ENCODE assay signal across 9 cellular contexts in genomic region chr7:6015917-6016652, GRCh38. TPM values are rescaled to one million over a fixed set of nuclear protein-coding genes. Genes with fewer than 3 reads are reported as not detected.
A peak's percentile ranks its signal among the peaks of the same experiment; 100 is the strongest.
DNase-seq lines count a peak whose midpoint lies in the region; ATAC-seq, FAIRE-seq and TF ChIP-seq lines count a peak whose summit lies in the region.
"Had no signal": no experiment of that assay in that cellular context is flagged by ENCODE, and none has a peak within 500 bp of the region (broad histone marks: within the 10 kb centered on the region; RNA-seq: fewer than 3 reads in every experiment).

No MANE protein-coding gene starts in this region.

- no peak overlapping the region for H3K23ac ChIP-seq in mesendoderm (ENCODE audit: low read length)

- peaks cover 6% of the 10 kb centered on the region for H3K79me1 ChIP-seq in mesendoderm (ENCODE audit: low read length)

- H2BK120ac ChIP-seq in mesendoderm (ENCODE audit: low read depth, low read length): no peak overlapping the region

- no peak overlapping the region for H3K4ac ChIP-seq in mesendoderm (ENCODE audit: low read depth, low read length)

- H3K4me1 ChIP-seq in K562 (replicated peaks in 1 of 2; ENCODE audit: control insufficient read depth in 2 of 2, insufficient read depth in 2 of 2, low read length in 2 of 2) (peaks cover 2 to 17% of the 10 kb centered on the region in 2 experiments; a peak in 4 of 5 replicates), mesendoderm (ENCODE audit: control insufficient read depth, low read depth, low read length) (no peaks in the 10 kb centered on the region)

- H4K5ac ChIP-seq in mesendoderm (ENCODE audit: low read length): no peak overlapping the region

- H3K9ac ChIP-seq in K562 (ENCODE audit: insufficient read depth in 1 of 2, low read depth in 2 of 2, low read length in 2 of 2) (peak overlapping the region in 1 of 2 experiments; percentile 57; a peak in 2 of 4 replicates), mesendoderm (ENCODE audit: low read length) (no peak overlapping the region)

- H3K4me2 ChIP-seq in K562 (ENCODE audit: insufficient read depth, low read length) (0 out of 2 replicates have a peak overlapping the region, but pooled peaks have one; percentile 3), mesendoderm (ENCODE audit: low read length) (no peak overlapping the region)

- DNase-seq in EH (ENCODE audit: low read depth) (peak; percentile 85), NCI-H2029 treated with DMSO at 0.1 percent for 48 hours (lab: John Stamatoyannopoulos, UW) (peak; percentile 41), K562 (ENCODE audit: extremely low read depth in 1 of 4, low spot score in 3 of 4) (peak in 1 of 4 experiments; percentile 37), mesendoderm (peak; percentile 26), hippocampal formation (lab: John Stamatoyannopoulos, UW) (no peak), HuH-7 (ENCODE audit: low spot score) (no peak), GM10266 (ENCODE audit: extremely low spot score) (no peak)

- 0 out of 4 replicates have a peak, but pooled peaks of 1 of the 2 experiments have one; percentile 9 for TF ChIP-seq RAD21 in K562 (CRISPR knock-in tag; conservative IDR thresholded peaks at IDR 0.05 in 1 of 2, IDR thresholded peaks at IDR 0.05 in 1 of 2)

- no peaks in the 10 kb centered on the region for H4K20me1 ChIP-seq in K562 (replicated peaks; ENCODE audit: control insufficient read depth, insufficient read depth, low read length)

- TF ChIP-seq CTCF in K562 (IDR thresholded peaks at IDR 0.05 in 2 of 3, conservative IDR thresholded peaks at IDR 0.05 in 1 of 3; ENCODE audit: insufficient read depth in 2 of 3, low read depth in 1 of 3, low read length in 3 of 3) (no peak), GM10266 (IDR thresholded peaks at IDR 0.05; ENCODE audit: control insufficient read depth, insufficient read depth, low read depth, missing control alignments) (no peak)

- H3K36me3 ChIP-seq in K562 (ENCODE audit: control insufficient read depth, insufficient read depth, low read length) (peaks cover 89% of the 10 kb centered on the region), mesendoderm (ENCODE audit: control insufficient read depth, insufficient read depth, low read length) (peaks cover 12% of the 10 kb centered on the region)

- peak overlapping the region; percentile 78 for H3K27ac ChIP-seq in K562 (ENCODE audit: extremely low read depth, low read depth, low read length)
- H3K27ac ChIP-seq in mesendoderm (ENCODE audit: low read depth, low read length): no peak overlapping the region

- no peak overlapping the region for H2BK5ac ChIP-seq in mesendoderm (ENCODE audit: low read length)

- H4K8ac ChIP-seq in mesendoderm (ENCODE audit: low read depth, low read length): no peak overlapping the region

- TF ChIP-seq EP300 in K562 (IDR thresholded peaks at IDR 0.05; ENCODE audit: low read length): peak; percentile 82

- no peaks in the 10 kb centered on the region for H3K9me3 ChIP-seq in K562 (replicated peaks; ENCODE audit: control insufficient read depth, insufficient read depth, low read depth, low read length)

- no peak overlapping the region for H2BK15ac ChIP-seq in mesendoderm (replicated peaks; ENCODE audit: low read depth)

- WGBS in K562 (ENCODE audit: insufficient coverage, low coverage, missing lambda C conversion rate): 73% methylated on average over 8 of the region's 8 CpGs
- WGBS in mesendoderm (ENCODE audit: extremely low coverage, insufficient coverage, low lambda C conversion rate): no CpG with 5 or more reads among the region's 8 CpGs

- H3K18ac ChIP-seq in mesendoderm (ENCODE audit: low read length): no peak overlapping the region

- intact Hi-C loops in K562 (cut with micrococcal nuclease): no loop called here

- BruUV-seq in K562 (replicated peaks; lab: Mats Ljungman, UMichigan): no TSS peak

- POLR2A ChIA-PET in K562 (lab: Yijun Ruan, JAX): interaction anchor here (0.8 to 2.0 kb wide), 6 partner anchors 8 to 318 kb away, joined by 3 to 16 read pairs (median 4); partner anchors contain the start of gene ANKRD61

- no peak for FAIRE-seq in K562 (lab: Jason Lieb, UNC)
- FAIRE-seq: islet of Langerhans had no signal

- ATAC-seq in K562 (peak; percentile 80), GM21423 (IDR thresholded peaks at IDR 0.05; ENCODE audit: unreplicated experiment) (no peak)

- no peaks in the 10 kb centered on the region for H3K9me1 ChIP-seq in K562 (ENCODE audit: control insufficient read depth, insufficient read depth, low read length)

- no peak for TF ChIP-seq POLR2A in K562 (conservative IDR thresholded peaks at IDR 0.05)

- no peak overlapping the region for H3K56ac ChIP-seq in mesendoderm (ENCODE audit: low read length)

- CTCF ChIA-PET in K562 (lab: Yijun Ruan, JAX; ENCODE audit: low intra/inter-chr PET ratio): no interaction called here

- H2AFZ ChIP-seq in K562 (ENCODE audit: low read depth, low read length): no peak overlapping the region

- in situ Hi-C loops in K562 (cut with MboI): no loop called here

- H2AK5ac ChIP-seq in mesendoderm (ENCODE audit: low read length): no peak overlapping the region

- H3K27me3 ChIP-seq in K562 (ENCODE audit: control insufficient read depth in 2 of 2, insufficient read depth in 2 of 2, low read length in 2 of 2) (no peaks in the 10 kb centered on the region), mesendoderm (ENCODE audit: insufficient read depth, low read length, poor library complexity) (no peaks in the 10 kb centered on the region)

- H3K4me3 ChIP-seq in K562 (no peak overlapping the region), mesendoderm (ENCODE audit: low read length) (no peak overlapping the region)

- H3K79me2 ChIP-seq in K562 (ENCODE audit: control insufficient read depth, insufficient read depth, low read length): peaks cover 29% of the 10 kb centered on the region
- H3K79me2 ChIP-seq in mesendoderm (ENCODE audit: control insufficient read depth, insufficient read depth, low read length): peaks cover 20% of the 10 kb centered on the region

RNA-seq across cellular contexts. Expression of gene AIMP2, which starts 7.0 kb away (rescaled TPM):
- total RNA-seq in K562 (2011; cell fraction: chromatin; rRNA removed; ENCODE audit: low replicate concordance): 17.5 and 24.0 TPM in 2 replicates
- total RNA-seq in K562 (2011; cell fraction: nucleolus; rRNA removed): 26.6 and 32.2 TPM in 2 replicates
- total RNA-seq in K562 (2011; cell fraction: nucleoplasm; rRNA removed): 28.0 and 29.7 TPM in 2 replicates
- 83.5 and 84.9 TPM in 2 replicates for total RNA-seq in K562 (2014; rRNA removed)
- total RNA-seq in K562 (2014; rRNA removed; fragmentation: Illumina TruSeq; extraction: Trizol): 47.2 and 51.8 TPM in 2 replicates
- total RNA-seq in K562 (2015; rRNA removed; fragmentation: Illumina TruSeq; extraction: Trizol): 66.4 and 67.0 TPM in 2 replicates
- 62.5 and 65.8 TPM in 2 replicates for total RNA-seq in K562 (2021)
- polyA plus RNA-seq in K562 (2011; rRNA removed): 57.8 and 69.3 TPM in 2 replicates
- 79.2 and 95.7 TPM in 2 replicates for polyA plus RNA-seq in K562 (2011; cell fraction: cytosol; rRNA removed)
- polyA plus RNA-seq in K562 (2011; cell fraction: nucleus; rRNA removed): 23.6 and 26.8 TPM in 2 replicates
- 44.7 and 52.9 TPM in 2 replicates for polyA plus RNA-seq in K562 (2012)
- 57.6 and 70.8 TPM in 2 replicates for polyA plus RNA-seq in K562 (2014; fragmentation: Illumina TruSeq; extraction: Trizol)
- polyA plus RNA-seq in K562 (2014; fragmentation: Nextera tagmentation; extraction: Ambion mirVana): 10 to 100 TPM; 47.5 to 63.5 TPM
- 65.7 and 73.7 TPM in 2 replicates for polyA plus RNA-seq in K562 (2014; rRNA removed)
- polyA minus RNA-seq in K562 (2011; rRNA and poly(A)+ RNA removed): 48.0 and 62.2 TPM in 2 replicates
- polyA minus RNA-seq in K562 (2011; cell fraction: cytosol; rRNA and poly(A)+ RNA removed): 42.0 and 45.0 TPM in 2 replicates
- polyA minus RNA-seq in K562 (2011; cell fraction: nucleus; rRNA and poly(A)+ RNA removed): 17.5 and 27.1 TPM in 2 replicates
- polyA plus RNA-seq in mesendoderm (2013, experiment 1 of 2): 107 TPM
- 105 TPM for polyA plus RNA-seq in mesendoderm (2013, experiment 2 of 2)

RNA-seq across cellular contexts. Expression of gene PMS2, which starts 7.2 kb away (rescaled TPM):
- 31.4 and 52.9 TPM in 2 replicates for total RNA-seq in K562 (2011; cell fraction: chromatin; rRNA removed; ENCODE audit: low replicate concordance)
- total RNA-seq in K562 (2011; cell fraction: nucleolus; rRNA removed): 18.7 and 19.1 TPM in 2 replicates
- 23.8 and 24.4 TPM in 2 replicates for total RNA-seq in K562 (2011; cell fraction: nucleoplasm; rRNA removed)
- total RNA-seq in K562 (2014; rRNA removed): 13.4 and 17.8 TPM in 2 replicates
- total RNA-seq in K562 (2014; rRNA removed; fragmentation: Illumina TruSeq; extraction: Trizol): 21.9 and 23.2 TPM in 2 replicates
- total RNA-seq in K562 (2015; rRNA removed; fragmentation: Illumina TruSeq; extraction: Trizol): 24.9 and 27.6 TPM in 2 replicates
- 17.4 and 17.9 TPM in 2 replicates for total RNA-seq in K562 (2021)
- 16.2 and 16.5 TPM in 2 replicates for polyA plus RNA-seq in K562 (2011; rRNA removed)
- 6.4 and 10.0 TPM in 2 replicates for polyA plus RNA-seq in K562 (2011; cell fraction: cytosol; rRNA removed)
- polyA plus RNA-seq in K562 (2011; cell fraction: nucleus; rRNA removed): 11.3 and 12.9 TPM in 2 replicates
- polyA plus RNA-seq in K562 (2012): 11.6 and 13.7 TPM in 2 replicates
- 16.3 and 20.0 TPM in 2 replicates for polyA plus RNA-seq in K562 (2014; fragmentation: Illumina TruSeq; extraction: Trizol)
- 1 to 10 TPM; 4.9 to 6.5 TPM for polyA plus RNA-seq in K562 (2014; fragmentation: Nextera tagmentation; extraction: Ambion mirVana)
- polyA plus RNA-seq in K562 (2014; rRNA removed): 12.2 and 12.6 TPM in 2 replicates
- polyA minus RNA-seq in K562 (2011; rRNA and poly(A)+ RNA removed): 27.2 and 27.6 TPM in 2 replicates
- 11.7 and 12.6 TPM in 2 replicates for polyA minus RNA-seq in K562 (2011; cell fraction: cytosol; rRNA and poly(A)+ RNA removed)
- 7.4 and 15.4 TPM in 2 replicates for polyA minus RNA-seq in K562 (2011; cell fraction: nucleus; rRNA and poly(A)+ RNA removed)
- polyA plus RNA-seq in mesendoderm (2013, experiment 1 of 2): 6.3 TPM
- 7.0 TPM for polyA plus RNA-seq in mesendoderm (2013, experiment 2 of 2)

RNA-seq across cellular contexts. Expression of gene ANKRD61, which starts 15.1 kb away (rescaled TPM):
- not detected in 2 replicates for total RNA-seq in K562 (2011; cell fraction: chromatin; rRNA removed; ENCODE audit: low replicate concordance)
- not detected in 2 replicates for total RNA-seq in K562 (2011; cell fraction: nucleolus; rRNA removed)
- total RNA-seq in K562 (2011; cell fraction: nucleoplasm; rRNA removed): not detected in 2 replicates
- total RNA-seq in K562 (2014; rRNA removed) (not detected in 2 replicates), K562 (2014; rRNA removed; fragmentation: Illumina TruSeq; extraction: Trizol) (not detected in 2 replicates), K562 (2015; rRNA removed; fragmentation: Illumina TruSeq; extraction: Trizol) (not detected in 2 replicates), K562 (2021) (not detected in 2 replicates)
- polyA plus RNA-seq in K562 (2011; rRNA removed) (0.10 TPM in 1 of 2 replicates, not detected in the other), K562 (2014; fragmentation: Illumina TruSeq; extraction: Trizol) (0.09 and 0.12 TPM in 2 replicates), K562 (2014; fragmentation: Nextera tagmentation; extraction: Ambion mirVana) (under 1 TPM; 0.08 to 0.11 TPM), K562 (2014; rRNA removed) (not detected in 2 replicates)
- polyA plus RNA-seq in K562 (2011; cell fraction: cytosol; rRNA removed): 0.04 TPM in 2 replicates
- 0.17 TPM in 1 of 2 replicates, not detected in the other for polyA plus RNA-seq in K562 (2011; cell fraction: nucleus; rRNA removed)
- 0.59 and 1.0 TPM in 2 replicates for polyA plus RNA-seq in K562 (2012)
- not detected in 2 replicates for polyA minus RNA-seq in K562 (2011; rRNA and poly(A)+ RNA removed)
- not detected in 2 replicates for polyA minus RNA-seq in K562 (2011; cell fraction: cytosol; rRNA and poly(A)+ RNA removed)
- polyA minus RNA-seq in K562 (2011; cell fraction: nucleus; rRNA and poly(A)+ RNA removed): not detected in 2 replicates
- polyA plus RNA-seq in mesendoderm (2013, experiment 1 of 2): 0.11 TPM
- polyA plus RNA-seq in mesendoderm (2013, experiment 2 of 2): 0.08 TPM

RNA-seq across cellular contexts. Expression of gene EIF2AK1, which starts 42.9 kb away (rescaled TPM):
- total RNA-seq in K562 (2011; cell fraction: chromatin; rRNA removed; ENCODE audit: low replicate concordance): 242 and 302 TPM in 2 replicates
- total RNA-seq in K562 (2011; cell fraction: nucleolus; rRNA removed): 102 and 107 TPM in 2 replicates
- total RNA-seq in K562 (2011; cell fraction: nucleoplasm; rRNA removed): 134 and 136 TPM in 2 replicates
- total RNA-seq in K562 (2014; rRNA removed): 213 and 429 TPM in 2 replicates
- total RNA-seq in K562 (2014; rRNA removed; fragmentation: Illumina TruSeq; extraction: Trizol): 53.4 and 63.1 TPM in 2 replicates
- total RNA-seq in K562 (2015; rRNA removed; fragmentation: Illumina TruSeq; extraction: Trizol): 39.1 and 42.2 TPM in 2 replicates
- 148 and 160 TPM in 2 replicates for total RNA-seq in K562 (2021)
- 145 and 147 TPM in 2 replicates for polyA plus RNA-seq in K562 (2011; rRNA removed)
- polyA plus RNA-seq in K562 (2011; cell fraction: cytosol; rRNA removed): 125 and 126 TPM in 2 replicates
- 165 and 175 TPM in 2 replicates for polyA plus RNA-seq in K562 (2011; cell fraction: nucleus; rRNA removed)
- polyA plus RNA-seq in K562 (2012): 87.1 and 139 TPM in 2 replicates
- polyA plus RNA-seq in K562 (2014; fragmentation: Illumina TruSeq; extraction: Trizol): 125 and 149 TPM in 2 replicates
- polyA plus RNA-seq in K562 (2014; fragmentation: Nextera tagmentation; extraction: Ambion mirVana): 10 to 100 TPM; 28.8 to 42.3 TPM
- 142 and 180 TPM in 2 replicates for polyA plus RNA-seq in K562 (2014; rRNA removed)
- 165 and 204 TPM in 2 replicates for polyA minus RNA-seq in K562 (2011; rRNA and poly(A)+ RNA removed)
- polyA minus RNA-seq in K562 (2011; cell fraction: cytosol; rRNA and poly(A)+ RNA removed): 74.7 and 86.0 TPM in 2 replicates
- polyA minus RNA-seq in K562 (2011; cell fraction: nucleus; rRNA and poly(A)+ RNA removed): 75.7 and 122 TPM in 2 replicates
- 43.9 TPM for polyA plus RNA-seq in mesendoderm (2013, experiment 1 of 2)
- polyA plus RNA-seq in mesendoderm (2013, experiment 2 of 2): 43.8 TPM

RNA-seq across cellular contexts. Expression of gene RSPH10B, which starts 45.6 kb away (rescaled TPM):
- total RNA-seq in K562 (2011; cell fraction: chromatin; rRNA removed; ENCODE audit: low replicate concordance): 0.63 and 1.3 TPM in 2 replicates
- not detected in 2 replicates for total RNA-seq in K562 (2011; cell fraction: nucleolus; rRNA removed)
- 0.15 TPM in 1 of 2 replicates, not detected in the other for total RNA-seq in K562 (2011; cell fraction: nucleoplasm; rRNA removed)
- 0.12 TPM in 1 of 2 replicates, not detected in the other for total RNA-seq in K562 (2014; rRNA removed)
- not detected in 2 replicates for total RNA-seq in K562 (2014; rRNA removed; fragmentation: Illumina TruSeq; extraction: Trizol)
- total RNA-seq in K562 (2015; rRNA removed; fragmentation: Illumina TruSeq; extraction: Trizol): 0.38 TPM in 1 of 2 replicates, not detected in the other
- not detected in 2 replicates for total RNA-seq in K562 (2021)
- polyA plus RNA-seq in K562 (2011; rRNA removed): 0.03 TPM in 1 of 2 replicates, not detected in the other
- 0.41 TPM in 1 of 2 replicates, not detected in the other for polyA plus RNA-seq in K562 (2011; cell fraction: cytosol; rRNA removed)
- not detected in 2 replicates for polyA plus RNA-seq in K562 (2011; cell fraction: nucleus; rRNA removed)
- polyA plus RNA-seq in K562 (2012): 0.03 and 0.07 TPM in 2 replicates
- polyA plus RNA-seq in K562 (2014; fragmentation: Illumina TruSeq; extraction: Trizol): 0.07 and 0.09 TPM in 2 replicates
- polyA plus RNA-seq in K562 (2014; fragmentation: Nextera tagmentation; extraction: Ambion mirVana): under 1 TPM in 1 of 2 experiments, not detected in 1; 0.01 TPM
- not detected in 2 replicates for polyA plus RNA-seq in K562 (2014; rRNA removed)
- polyA minus RNA-seq in K562 (2011; rRNA and poly(A)+ RNA removed): not detected in 2 replicates
- not detected in 2 replicates for polyA minus RNA-seq in K562 (2011; cell fraction: cytosol; rRNA and poly(A)+ RNA removed)
- polyA minus RNA-seq in K562 (2011; cell fraction: nucleus; rRNA and poly(A)+ RNA removed): 0.33 TPM in 1 of 2 replicates, not detected in the other
- 0.14 TPM for polyA plus RNA-seq in mesendoderm (2013, experiment 1 of 2)
- polyA plus RNA-seq in mesendoderm (2013, experiment 2 of 2): 0.17 TPM

Comparison
In these comparisons a context has a peak if more than half of its experiments do, and no peak if none do; other contexts are left out.
1. DNase-seq: peak in EH (single experiment), NCI-H2029 treated with DMSO at 0.1 percent for 48 hours (single experiment) and mesendoderm (single experiment); none in hippocampal formation (0 of 2), HuH-7 (single experiment) and GM10266 (single experiment).